In the genomic region with DNA sequence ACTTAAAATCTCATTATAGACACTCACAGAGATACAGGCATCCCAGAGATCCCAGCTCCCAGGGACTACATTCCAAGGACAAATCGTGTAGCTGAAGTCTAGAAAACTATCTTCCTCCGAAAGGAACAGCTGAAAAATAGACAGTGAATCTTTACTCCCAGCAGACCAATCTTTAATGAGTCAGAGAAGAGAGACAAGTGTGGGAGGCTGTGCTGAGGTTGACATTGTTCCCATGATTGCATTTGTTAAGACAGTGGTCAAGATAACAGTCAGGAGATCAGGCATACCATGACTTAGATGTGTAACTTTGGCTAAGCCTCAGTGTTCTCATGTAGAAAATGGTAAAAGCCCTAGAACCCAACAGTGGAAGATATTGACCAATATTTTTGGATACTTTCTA, we compare ENCODE assay signal across 1 cellular context.
TF ChIP-seq lines count a peak whose summit lies in the region.

No MANE protein-coding gene starts in this region.

TF ChIP-seq in K562, 482 proteins besides CTCF, POLR2A, EP300 and RAD21 (continued from another document):
- peak; percentile 23; the same call in 1 of the 2 replicates for TF ChIP-seq TEAD4 (IDR thresholded peaks at IDR 0.05; ENCODE audit: low read length)
- TF ChIP-seq TEAD4 (CRISPR knock-in tag; IDR thresholded peaks at IDR 0.05; ENCODE audit: borderline replicate concordance): no peak
- TF ChIP-seq, protein P1, sequence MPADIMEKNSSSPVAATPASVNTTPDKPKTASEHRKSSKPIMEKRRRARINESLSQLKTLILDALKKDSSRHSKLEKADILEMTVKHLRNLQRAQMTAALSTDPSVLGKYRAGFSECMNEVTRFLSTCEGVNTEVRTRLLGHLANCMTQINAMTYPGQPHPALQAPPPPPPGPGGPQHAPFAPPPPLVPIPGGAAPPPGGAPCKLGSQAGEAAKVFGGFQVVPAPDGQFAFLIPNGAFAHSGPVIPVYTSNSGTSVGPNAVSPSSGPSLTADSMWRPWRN (IDR thresholded peaks at IDR 0.05; ENCODE audit: low read depth): peak; percentile 44; the same call in 1 of the 2 replicates
- TF ChIP-seq, protein P2, sequence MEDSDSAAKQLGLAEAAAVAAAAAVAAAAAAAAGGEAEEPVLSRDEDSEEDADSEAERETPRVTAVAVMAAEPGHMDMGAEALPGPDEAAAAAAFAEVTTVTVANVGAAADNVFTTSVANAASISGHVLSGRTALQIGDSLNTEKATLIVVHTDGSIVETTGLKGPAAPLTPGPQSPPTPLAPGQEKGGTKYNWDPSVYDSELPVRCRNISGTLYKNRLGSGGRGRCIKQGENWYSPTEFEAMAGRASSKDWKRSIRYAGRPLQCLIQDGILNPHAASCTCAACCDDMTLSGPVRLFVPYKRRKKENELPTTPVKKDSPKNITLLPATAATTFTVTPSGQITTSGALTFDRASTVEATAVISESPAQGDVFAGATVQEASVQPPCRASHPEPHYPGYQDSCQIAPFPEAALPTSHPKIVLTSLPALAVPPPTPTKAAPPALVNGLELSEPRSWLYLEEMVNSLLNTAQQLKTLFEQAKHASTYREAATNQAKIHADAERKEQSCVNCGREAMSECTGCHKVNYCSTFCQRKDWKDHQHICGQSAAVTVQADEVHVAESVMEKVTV (CRISPR knock-in tag; IDR thresholded peaks at IDR 0.05): no peak
- TF ChIP-seq JUN (IDR thresholded peaks at IDR 0.05; ENCODE audit: borderline replicate concordance, low read depth, low read length): peak; percentile 31; the same call in 1 of the 2 replicates
- TF ChIP-seq JUN (CRISPR knock-in tag; IDR thresholded peaks at IDR 0.05; ENCODE audit: borderline replicate concordance): no peak
- TF ChIP-seq GATA2 (CRISPR knock-in tag; IDR thresholded peaks at IDR 0.05): no peak
- no peak for TF ChIP-seq FOXJ2 (tag; IDR thresholded peaks at IDR 0.05)
- TF ChIP-seq SOX6 (IDR thresholded peaks at IDR 0.05): peak; percentile 97
- TF ChIP-seq MTA1 (IDR thresholded peaks at IDR 0.05; ENCODE audit: borderline replicate concordance): no peak
- TF ChIP-seq SMARCA4 (IDR thresholded peaks at IDR 0.05): peak; percentile 38; the same call in 1 of the 2 replicates
- no peak for TF ChIP-seq PCBP2 (IDR thresholded peaks at IDR 0.05; ENCODE audit: low read depth, low read length, poor library complexity, severe bottlenecking)
- peak in 1 of 2 experiments; percentile 99; a peak in 3 of 4 replicates for TF ChIP-seq RCOR1 (IDR thresholded peaks at IDR 0.05; ENCODE audit: borderline replicate concordance in 1 of 2, low read depth in 2 of 2, low read length in 2 of 2)
- TF ChIP-seq TBL1XR1 (IDR thresholded peaks at IDR 0.05; ENCODE audit: low read length in 2 of 2): peak in 1 of 2 experiments; percentile 24; a peak in 1 of 4 replicates
- TF ChIP-seq ARID1B (IDR thresholded peaks at IDR 0.05): peak; percentile 61; the same call in 1 of the 2 replicates
- TF ChIP-seq NUFIP1 (IDR thresholded peaks at IDR 0.05; ENCODE audit: partially characterized antibody): no peak
- TF ChIP-seq SNIP1 (IDR thresholded peaks at IDR 0.05; ENCODE audit: low read depth): no peak
- no peak for TF ChIP-seq ILK (tag; IDR thresholded peaks at IDR 0.05; ENCODE audit: borderline replicate concordance, low read depth)
- TF ChIP-seq, protein P3, sequence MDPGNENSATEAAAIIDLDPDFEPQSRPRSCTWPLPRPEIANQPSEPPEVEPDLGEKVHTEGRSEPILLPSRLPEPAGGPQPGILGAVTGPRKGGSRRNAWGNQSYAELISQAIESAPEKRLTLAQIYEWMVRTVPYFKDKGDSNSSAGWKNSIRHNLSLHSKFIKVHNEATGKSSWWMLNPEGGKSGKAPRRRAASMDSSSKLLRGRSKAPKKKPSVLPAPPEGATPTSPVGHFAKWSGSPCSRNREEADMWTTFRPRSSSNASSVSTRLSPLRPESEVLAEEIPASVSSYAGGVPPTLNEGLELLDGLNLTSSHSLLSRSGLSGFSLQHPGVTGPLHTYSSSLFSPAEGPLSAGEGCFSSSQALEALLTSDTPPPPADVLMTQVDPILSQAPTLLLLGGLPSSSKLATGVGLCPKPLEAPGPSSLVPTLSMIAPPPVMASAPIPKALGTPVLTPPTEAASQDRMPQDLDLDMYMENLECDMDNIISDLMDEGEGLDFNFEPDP (CRISPR knock-in tag; IDR thresholded peaks at IDR 0.05): no peak
- TF ChIP-seq NRF1 (conservative IDR thresholded peaks at IDR 0.05 in 1 of 2, IDR thresholded peaks at IDR 0.05 in 1 of 2): no peak
- TF ChIP-seq ZNF507 (tag; conservative IDR thresholded peaks at IDR 0.05): no peak
- peak; percentile 53; the same call in 1 of the 2 replicates for TF ChIP-seq SMARCE1 (IDR thresholded peaks at IDR 0.05)
- TF ChIP-seq PHB2 (IDR thresholded peaks at IDR 0.05; ENCODE audit: low read depth): no peak
- 0 out of 2 replicates have a peak, but pooled peaks have one; percentile 16 for TF ChIP-seq DPF2 (IDR thresholded peaks at IDR 0.05)
- no peak for TF ChIP-seq SRSF1 (IDR thresholded peaks at IDR 0.05; ENCODE audit: low read depth, low read length)
- peak; percentile 63 to 74 for TF ChIP-seq KDM1A (IDR thresholded peaks at IDR 0.05)
- TF ChIP-seq, protein P4, sequence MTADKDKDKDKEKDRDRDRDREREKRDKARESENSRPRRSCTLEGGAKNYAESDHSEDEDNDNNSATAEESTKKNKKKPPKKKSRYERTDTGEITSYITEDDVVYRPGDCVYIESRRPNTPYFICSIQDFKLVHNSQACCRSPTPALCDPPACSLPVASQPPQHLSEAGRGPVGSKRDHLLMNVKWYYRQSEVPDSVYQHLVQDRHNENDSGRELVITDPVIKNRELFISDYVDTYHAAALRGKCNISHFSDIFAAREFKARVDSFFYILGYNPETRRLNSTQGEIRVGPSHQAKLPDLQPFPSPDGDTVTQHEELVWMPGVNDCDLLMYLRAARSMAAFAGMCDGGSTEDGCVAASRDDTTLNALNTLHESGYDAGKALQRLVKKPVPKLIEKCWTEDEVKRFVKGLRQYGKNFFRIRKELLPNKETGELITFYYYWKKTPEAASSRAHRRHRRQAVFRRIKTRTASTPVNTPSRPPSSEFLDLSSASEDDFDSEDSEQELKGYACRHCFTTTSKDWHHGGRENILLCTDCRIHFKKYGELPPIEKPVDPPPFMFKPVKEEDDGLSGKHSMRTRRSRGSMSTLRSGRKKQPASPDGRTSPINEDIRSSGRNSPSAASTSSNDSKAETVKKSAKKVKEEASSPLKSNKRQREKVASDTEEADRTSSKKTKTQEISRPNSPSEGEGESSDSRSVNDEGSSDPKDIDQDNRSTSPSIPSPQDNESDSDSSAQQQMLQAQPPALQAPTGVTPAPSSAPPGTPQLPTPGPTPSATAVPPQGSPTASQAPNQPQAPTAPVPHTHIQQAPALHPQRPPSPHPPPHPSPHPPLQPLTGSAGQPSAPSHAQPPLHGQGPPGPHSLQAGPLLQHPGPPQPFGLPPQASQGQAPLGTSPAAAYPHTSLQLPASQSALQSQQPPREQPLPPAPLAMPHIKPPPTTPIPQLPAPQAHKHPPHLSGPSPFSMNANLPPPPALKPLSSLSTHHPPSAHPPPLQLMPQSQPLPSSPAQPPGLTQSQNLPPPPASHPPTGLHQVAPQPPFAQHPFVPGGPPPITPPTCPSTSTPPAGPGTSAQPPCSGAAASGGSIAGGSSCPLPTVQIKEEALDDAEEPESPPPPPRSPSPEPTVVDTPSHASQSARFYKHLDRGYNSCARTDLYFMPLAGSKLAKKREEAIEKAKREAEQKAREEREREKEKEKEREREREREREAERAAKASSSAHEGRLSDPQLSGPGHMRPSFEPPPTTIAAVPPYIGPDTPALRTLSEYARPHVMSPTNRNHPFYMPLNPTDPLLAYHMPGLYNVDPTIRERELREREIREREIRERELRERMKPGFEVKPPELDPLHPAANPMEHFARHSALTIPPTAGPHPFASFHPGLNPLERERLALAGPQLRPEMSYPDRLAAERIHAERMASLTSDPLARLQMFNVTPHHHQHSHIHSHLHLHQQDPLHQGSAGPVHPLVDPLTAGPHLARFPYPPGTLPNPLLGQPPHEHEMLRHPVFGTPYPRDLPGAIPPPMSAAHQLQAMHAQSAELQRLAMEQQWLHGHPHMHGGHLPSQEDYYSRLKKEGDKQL (CRISPR knock-in tag; IDR thresholded peaks at IDR 0.05; ENCODE audit: borderline replicate concordance): no peak
- no peak for TF ChIP-seq ZNF311 (CRISPR knock-in tag; IDR thresholded peaks at IDR 0.05)
- no peak for TF ChIP-seq KAT8 (IDR thresholded peaks at IDR 0.05; ENCODE audit: low read depth)
- TF ChIP-seq CCNT2 (IDR thresholded peaks at IDR 0.05; ENCODE audit: borderline replicate concordance, extremely low read depth, insufficient read length, low read depth, low read length): peak; percentile 65
- TF ChIP-seq, protein P5, sequence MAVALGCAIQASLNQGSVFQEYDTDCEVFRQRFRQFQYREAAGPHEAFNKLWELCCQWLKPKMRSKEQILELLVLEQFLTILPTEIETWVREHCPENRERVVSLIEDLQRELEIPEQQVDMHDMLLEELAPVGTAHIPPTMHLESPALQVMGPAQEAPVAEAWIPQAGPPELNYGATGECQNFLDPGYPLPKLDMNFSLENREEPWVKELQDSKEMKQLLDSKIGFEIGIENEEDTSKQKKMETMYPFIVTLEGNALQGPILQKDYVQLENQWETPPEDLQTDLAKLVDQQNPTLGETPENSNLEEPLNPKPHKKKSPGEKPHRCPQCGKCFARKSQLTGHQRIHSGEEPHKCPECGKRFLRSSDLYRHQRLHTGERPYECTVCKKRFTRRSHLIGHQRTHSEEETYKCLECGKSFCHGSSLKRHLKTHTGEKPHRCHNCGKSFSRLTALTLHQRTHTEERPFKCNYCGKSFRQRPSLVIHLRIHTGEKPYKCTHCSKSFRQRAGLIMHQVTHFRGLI (CRISPR knock-in tag; IDR thresholded peaks at IDR 0.05): no peak
- no peak for TF ChIP-seq PPARD (CRISPR knock-in tag; IDR thresholded peaks at IDR 0.05)
- peak in 1 of 2 experiments; percentile 84; a peak in 2 of 4 replicates for TF ChIP-seq TEAD1 (CRISPR knock-in tag; IDR thresholded peaks at IDR 0.05)
- no peak for TF ChIP-seq PHTF2 (CRISPR knock-in tag; IDR thresholded peaks at IDR 0.05)
- no peak for TF ChIP-seq BACH1 (tag; IDR thresholded peaks at IDR 0.05)
- no peak for TF ChIP-seq TEAD2 (tag; IDR thresholded peaks at IDR 0.05)
- no peak for TF ChIP-seq KLF13 (tag; IDR thresholded peaks at IDR 0.05; ENCODE audit: borderline replicate concordance, low read depth)
- no peak for TF ChIP-seq ZNF586 (CRISPR knock-in tag; conservative IDR thresholded peaks at IDR 0.05)
- TF ChIP-seq HDAC2 (IDR thresholded peaks at IDR 0.05): peak; percentile 47; the same call in 1 of the 2 replicates
- no peak; the same call in 1 of the 2 replicates for TF ChIP-seq ESRRA (IDR thresholded peaks at IDR 0.05; ENCODE audit: borderline replicate concordance, low read depth)
- TF ChIP-seq PHF20 (IDR thresholded peaks at IDR 0.05; ENCODE audit: partially characterized antibody): no peak
- TF ChIP-seq FOSL1 (tag; conservative IDR thresholded peaks at IDR 0.05): peak; percentile 94
- TF ChIP-seq BRD9 (IDR thresholded peaks at IDR 0.05; ENCODE audit: low read depth, partially characterized antibody): no peak
- no peak for TF ChIP-seq SNRNP70 (optimal IDR thresholded peaks at IDR 0.05; ENCODE audit: low read depth, low read length)
- no peak for TF ChIP-seq ZNF717 (CRISPR knock-in tag; IDR thresholded peaks at IDR 0.05)
- TF ChIP-seq CEBPG (CRISPR knock-in tag; IDR thresholded peaks at IDR 0.05): no peak
- TF ChIP-seq CEBPG (tag; conservative IDR thresholded peaks at IDR 0.05 in 1 of 2, IDR thresholded peaks at IDR 0.05 in 1 of 2): peak in 1 of 2 experiments; percentile 44; a peak in 1 of 4 replicates
- TF ChIP-seq JUND (IDR thresholded peaks at IDR 0.05; ENCODE audit: borderline replicate concordance, low read depth, low read length): peak; percentile 84
- peak; percentile 60; the same call in 1 of the 3 replicates for TF ChIP-seq JUND (tag; IDR thresholded peaks at IDR 0.05; ENCODE audit: borderline replicate concordance, low read depth, low read length)
- TF ChIP-seq MEIS2 (IDR thresholded peaks at IDR 0.05; ENCODE audit: partially characterized antibody): peak; percentile 35
- peak; percentile 75; the same call in 1 of the 2 replicates for TF ChIP-seq HMG20A (CRISPR knock-in tag; conservative IDR thresholded peaks at IDR 0.05)
- TF ChIP-seq CTBP1 (IDR thresholded peaks at IDR 0.05; ENCODE audit: borderline replicate concordance): peak; percentile 36; the same call in 1 of the 2 replicates
- TF ChIP-seq, protein P6, sequence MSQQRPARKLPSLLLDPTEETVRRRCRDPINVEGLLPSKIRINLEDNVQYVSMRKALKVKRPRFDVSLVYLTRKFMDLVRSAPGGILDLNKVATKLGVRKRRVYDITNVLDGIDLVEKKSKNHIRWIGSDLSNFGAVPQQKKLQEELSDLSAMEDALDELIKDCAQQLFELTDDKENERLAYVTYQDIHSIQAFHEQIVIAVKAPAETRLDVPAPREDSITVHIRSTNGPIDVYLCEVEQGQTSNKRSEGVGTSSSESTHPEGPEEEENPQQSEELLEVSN (IDR thresholded peaks at IDR 0.05; ENCODE audit: borderline replicate concordance in 1 of 2, extremely low read depth in 1 of 2, insufficient read depth in 1 of 2, insufficient read length in 1 of 2, low read depth in 1 of 2, low read length in 1 of 2, poor library complexity in 1 of 2, severe bottlenecking in 1 of 2): no peak
- TF ChIP-seq, protein P7, sequence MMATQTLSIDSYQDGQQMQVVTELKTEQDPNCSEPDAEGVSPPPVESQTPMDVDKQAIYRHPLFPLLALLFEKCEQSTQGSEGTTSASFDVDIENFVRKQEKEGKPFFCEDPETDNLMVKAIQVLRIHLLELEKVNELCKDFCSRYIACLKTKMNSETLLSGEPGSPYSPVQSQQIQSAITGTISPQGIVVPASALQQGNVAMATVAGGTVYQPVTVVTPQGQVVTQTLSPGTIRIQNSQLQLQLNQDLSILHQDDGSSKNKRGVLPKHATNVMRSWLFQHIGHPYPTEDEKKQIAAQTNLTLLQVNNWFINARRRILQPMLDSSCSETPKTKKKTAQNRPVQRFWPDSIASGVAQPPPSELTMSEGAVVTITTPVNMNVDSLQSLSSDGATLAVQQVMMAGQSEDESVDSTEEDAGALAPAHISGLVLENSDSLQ (IDR thresholded peaks at IDR 0.05): 0 out of 2 replicates have a peak, but pooled peaks have one; percentile 9
- TF ChIP-seq BHLHE40 (IDR thresholded peaks at IDR 0.05; ENCODE audit: low read length): peak; percentile 41; the same call in 1 of the 2 replicates
- TF ChIP-seq ZNF583 (CRISPR knock-in tag; IDR thresholded peaks at IDR 0.05): no peak
- no peak for TF ChIP-seq BCL6 (CRISPR knock-in tag; IDR thresholded peaks at IDR 0.05)
- TF ChIP-seq, protein P8, sequence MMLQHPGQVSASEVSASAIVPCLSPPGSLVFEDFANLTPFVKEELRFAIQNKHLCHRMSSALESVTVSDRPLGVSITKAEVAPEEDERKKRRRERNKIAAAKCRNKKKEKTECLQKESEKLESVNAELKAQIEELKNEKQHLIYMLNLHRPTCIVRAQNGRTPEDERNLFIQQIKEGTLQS (IDR thresholded peaks at IDR 0.05): peak; percentile 43; the same call in 1 of the 2 replicates
- TF ChIP-seq, protein P8 (CRISPR knock-in tag; conservative IDR thresholded peaks at IDR 0.05): no peak
